In the genomic region with DNA sequence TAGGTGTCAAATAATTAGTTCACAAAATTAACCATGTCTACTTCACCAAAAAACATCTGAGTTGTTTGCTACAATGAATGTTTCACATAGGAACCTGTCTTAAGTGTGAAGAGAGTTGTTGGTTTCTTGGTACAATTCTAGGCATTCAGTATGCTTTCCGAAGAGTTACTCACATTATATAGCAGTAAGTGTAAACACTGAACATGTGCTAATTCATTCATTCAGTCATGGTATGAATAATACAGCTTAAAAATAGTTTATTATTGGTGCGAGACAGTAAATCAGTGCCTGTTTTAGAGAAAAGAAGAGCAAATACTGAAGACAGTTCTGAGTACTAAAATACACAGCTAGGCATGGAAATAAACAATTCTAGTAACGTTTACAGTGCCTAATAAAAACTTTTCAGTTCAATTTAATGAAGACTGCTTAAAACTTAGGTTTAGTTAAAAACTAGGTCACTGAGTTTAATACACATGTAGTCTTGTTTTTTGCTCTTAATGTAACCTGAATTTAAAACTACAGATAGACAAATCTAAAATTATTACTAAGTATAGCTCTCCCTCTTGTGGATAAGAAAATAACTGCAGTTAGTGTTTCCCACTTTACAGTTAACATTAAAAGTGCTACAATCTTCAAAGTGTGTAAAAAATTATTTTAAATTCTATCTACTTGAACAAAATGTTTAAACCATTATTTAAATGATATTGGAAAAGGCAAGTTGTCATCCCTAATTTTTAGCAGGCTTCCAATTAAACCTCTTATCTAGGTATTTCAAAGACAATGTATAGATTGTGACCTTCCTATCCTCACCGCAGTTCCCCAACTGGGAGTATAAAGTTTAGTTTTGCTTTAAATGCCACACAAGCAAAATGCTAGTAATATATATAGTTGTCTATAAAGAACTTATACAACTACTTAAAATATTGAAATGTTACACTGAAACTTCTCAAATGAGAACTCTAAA, we compare ENCODE assay signal across 1 cellular context.
TF ChIP-seq lines count a peak whose summit lies in the region.

No MANE protein-coding gene starts in this region.

TF ChIP-seq in K562, 482 proteins besides CTCF, POLR2A, EP300 and RAD21:
- TF ChIP-seq, protein P1, sequence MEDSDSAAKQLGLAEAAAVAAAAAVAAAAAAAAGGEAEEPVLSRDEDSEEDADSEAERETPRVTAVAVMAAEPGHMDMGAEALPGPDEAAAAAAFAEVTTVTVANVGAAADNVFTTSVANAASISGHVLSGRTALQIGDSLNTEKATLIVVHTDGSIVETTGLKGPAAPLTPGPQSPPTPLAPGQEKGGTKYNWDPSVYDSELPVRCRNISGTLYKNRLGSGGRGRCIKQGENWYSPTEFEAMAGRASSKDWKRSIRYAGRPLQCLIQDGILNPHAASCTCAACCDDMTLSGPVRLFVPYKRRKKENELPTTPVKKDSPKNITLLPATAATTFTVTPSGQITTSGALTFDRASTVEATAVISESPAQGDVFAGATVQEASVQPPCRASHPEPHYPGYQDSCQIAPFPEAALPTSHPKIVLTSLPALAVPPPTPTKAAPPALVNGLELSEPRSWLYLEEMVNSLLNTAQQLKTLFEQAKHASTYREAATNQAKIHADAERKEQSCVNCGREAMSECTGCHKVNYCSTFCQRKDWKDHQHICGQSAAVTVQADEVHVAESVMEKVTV (CRISPR knock-in tag; IDR thresholded peaks at IDR 0.05) = peak; percentile 24; the same call in 1 of the 2 replicates
- TF ChIP-seq SMC3 (conservative IDR thresholded peaks at IDR 0.05; ENCODE audit: insufficient read depth, low read depth, low read length) (0 out of 2 replicates have a peak, but pooled peaks have one; percentile 32), ZNF316 (IDR thresholded peaks at IDR 0.05) (no peak), XRCC4 (IDR thresholded peaks at IDR 0.05; ENCODE audit: extremely low read depth, insufficient read depth, insufficient read length) (no peak), CBX5 (IDR thresholded peaks at IDR 0.05; ENCODE audit: borderline replicate concordance, low read depth) (no peak), ELF1 (tag; IDR thresholded peaks at IDR 0.05) (0 out of 2 replicates have a peak, but pooled peaks have one; percentile 15), YY1 (IDR thresholded peaks at IDR 0.05; ENCODE audit: borderline replicate concordance in 1 of 3, control insufficient read depth in 1 of 3, extremely low read depth in 1 of 3, insufficient read depth in 3 of 3, insufficient read length in 1 of 3, insufficient replicate concordance in 2 of 3, low read depth in 1 of 3, low read length in 2 of 3) (no peak), RHOXF2B (CRISPR knock-in tag; conservative IDR thresholded peaks at IDR 0.05) (no peak), ZNF324 (CRISPR knock-in tag; IDR thresholded peaks at IDR 0.05) (no peak), SAP30 (IDR thresholded peaks at IDR 0.05; ENCODE audit: borderline replicate concordance, insufficient read depth, low read depth, low read length, poor library complexity, severe bottlenecking) (no peak), RAD51 (IDR thresholded peaks at IDR 0.05; ENCODE audit: borderline replicate concordance, low read depth) (no peak), SREBF2 (CRISPR knock-in tag; IDR thresholded peaks at IDR 0.05) (no peak)
- TF ChIP-seq, protein P2, sequence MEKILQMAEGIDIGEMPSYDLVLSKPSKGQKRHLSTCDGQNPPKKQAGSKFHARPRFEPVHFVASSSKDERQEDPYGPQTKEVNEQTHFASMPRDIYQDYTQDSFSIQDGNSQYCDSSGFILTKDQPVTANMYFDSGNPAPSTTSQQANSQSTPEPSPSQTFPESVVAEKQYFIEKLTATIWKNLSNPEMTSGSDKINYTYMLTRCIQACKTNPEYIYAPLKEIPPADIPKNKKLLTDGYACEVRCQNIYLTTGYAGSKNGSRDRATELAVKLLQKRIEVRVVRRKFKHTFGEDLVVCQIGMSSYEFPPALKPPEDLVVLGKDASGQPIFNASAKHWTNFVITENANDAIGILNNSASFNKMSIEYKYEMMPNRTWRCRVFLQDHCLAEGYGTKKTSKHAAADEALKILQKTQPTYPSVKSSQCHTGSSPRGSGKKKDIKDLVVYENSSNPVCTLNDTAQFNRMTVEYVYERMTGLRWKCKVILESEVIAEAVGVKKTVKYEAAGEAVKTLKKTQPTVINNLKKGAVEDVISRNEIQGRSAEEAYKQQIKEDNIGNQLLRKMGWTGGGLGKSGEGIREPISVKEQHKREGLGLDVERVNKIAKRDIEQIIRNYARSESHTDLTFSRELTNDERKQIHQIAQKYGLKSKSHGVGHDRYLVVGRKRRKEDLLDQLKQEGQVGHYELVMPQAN (IDR thresholded peaks at IDR 0.05; ENCODE audit: borderline replicate concordance) = no peak
- TF ChIP-seq, protein P3, sequence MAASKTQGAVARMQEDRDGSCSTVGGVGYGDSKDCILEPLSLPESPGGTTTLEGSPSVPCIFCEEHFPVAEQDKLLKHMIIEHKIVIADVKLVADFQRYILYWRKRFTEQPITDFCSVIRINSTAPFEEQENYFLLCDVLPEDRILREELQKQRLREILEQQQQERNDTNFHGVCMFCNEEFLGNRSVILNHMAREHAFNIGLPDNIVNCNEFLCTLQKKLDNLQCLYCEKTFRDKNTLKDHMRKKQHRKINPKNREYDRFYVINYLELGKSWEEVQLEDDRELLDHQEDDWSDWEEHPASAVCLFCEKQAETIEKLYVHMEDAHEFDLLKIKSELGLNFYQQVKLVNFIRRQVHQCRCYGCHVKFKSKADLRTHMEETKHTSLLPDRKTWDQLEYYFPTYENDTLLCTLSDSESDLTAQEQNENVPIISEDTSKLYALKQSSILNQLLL (CRISPR knock-in tag; IDR thresholded peaks at IDR 0.05; ENCODE audit: borderline replicate concordance) = no peak
- TF ChIP-seq, protein P4, sequence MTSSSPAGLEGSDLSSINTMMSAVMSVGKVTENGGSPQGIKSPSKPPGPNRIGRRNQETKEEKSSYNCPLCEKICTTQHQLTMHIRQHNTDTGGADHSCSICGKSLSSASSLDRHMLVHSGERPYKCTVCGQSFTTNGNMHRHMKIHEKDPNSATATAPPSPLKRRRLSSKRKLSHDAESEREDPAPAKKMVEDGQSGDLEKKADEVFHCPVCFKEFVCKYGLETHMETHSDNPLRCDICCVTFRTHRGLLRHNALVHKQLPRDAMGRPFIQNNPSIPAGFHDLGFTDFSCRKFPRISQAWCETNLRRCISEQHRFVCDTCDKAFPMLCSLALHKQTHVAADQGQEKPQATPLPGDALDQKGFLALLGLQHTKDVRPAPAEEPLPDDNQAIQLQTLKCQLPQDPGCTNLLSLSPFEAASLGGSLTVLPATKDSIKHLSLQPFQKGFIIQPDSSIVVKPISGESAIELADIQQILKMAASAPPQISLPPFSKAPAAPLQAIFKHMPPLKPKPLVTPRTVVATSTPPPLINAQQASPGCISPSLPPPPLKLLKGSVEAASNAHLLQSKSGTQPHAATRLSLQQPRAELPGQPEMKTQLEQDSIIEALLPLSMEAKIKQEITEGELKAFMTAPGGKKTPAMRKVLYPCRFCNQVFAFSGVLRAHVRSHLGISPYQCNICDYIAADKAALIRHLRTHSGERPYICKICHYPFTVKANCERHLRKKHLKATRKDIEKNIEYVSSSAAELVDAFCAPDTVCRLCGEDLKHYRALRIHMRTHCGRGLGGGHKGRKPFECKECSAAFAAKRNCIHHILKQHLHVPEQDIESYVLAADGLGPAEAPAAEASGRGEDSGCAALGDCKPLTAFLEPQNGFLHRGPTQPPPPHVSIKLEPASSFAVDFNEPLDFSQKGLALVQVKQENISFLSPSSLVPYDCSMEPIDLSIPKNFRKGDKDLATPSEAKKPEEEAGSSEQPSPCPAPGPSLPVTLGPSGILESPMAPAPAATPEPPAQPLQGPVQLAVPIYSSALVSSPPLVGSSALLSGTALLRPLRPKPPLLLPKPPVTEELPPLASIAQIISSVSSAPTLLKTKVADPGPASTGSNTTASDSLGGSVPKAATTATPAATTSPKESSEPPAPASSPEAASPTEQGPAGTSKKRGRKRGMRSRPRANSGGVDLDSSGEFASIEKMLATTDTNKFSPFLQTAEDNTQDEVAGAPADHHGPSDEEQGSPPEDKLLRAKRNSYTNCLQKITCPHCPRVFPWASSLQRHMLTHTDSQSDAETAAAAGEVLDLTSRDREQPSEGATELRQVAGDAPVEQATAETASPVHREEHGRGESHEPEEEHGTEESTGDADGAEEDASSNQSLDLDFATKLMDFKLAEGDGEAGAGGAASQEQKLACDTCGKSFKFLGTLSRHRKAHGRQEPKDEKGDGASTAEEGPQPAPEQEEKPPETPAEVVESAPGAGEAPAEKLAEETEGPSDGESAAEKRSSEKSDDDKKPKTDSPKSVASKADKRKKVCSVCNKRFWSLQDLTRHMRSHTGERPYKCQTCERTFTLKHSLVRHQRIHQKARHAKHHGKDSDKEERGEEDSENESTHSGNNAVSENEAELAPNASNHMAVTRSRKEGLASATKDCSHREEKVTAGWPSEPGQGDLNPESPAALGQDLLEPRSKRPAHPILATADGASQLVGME (CRISPR knock-in tag; IDR thresholded peaks at IDR 0.05) = no peak
- TF ChIP-seq, protein P5, sequence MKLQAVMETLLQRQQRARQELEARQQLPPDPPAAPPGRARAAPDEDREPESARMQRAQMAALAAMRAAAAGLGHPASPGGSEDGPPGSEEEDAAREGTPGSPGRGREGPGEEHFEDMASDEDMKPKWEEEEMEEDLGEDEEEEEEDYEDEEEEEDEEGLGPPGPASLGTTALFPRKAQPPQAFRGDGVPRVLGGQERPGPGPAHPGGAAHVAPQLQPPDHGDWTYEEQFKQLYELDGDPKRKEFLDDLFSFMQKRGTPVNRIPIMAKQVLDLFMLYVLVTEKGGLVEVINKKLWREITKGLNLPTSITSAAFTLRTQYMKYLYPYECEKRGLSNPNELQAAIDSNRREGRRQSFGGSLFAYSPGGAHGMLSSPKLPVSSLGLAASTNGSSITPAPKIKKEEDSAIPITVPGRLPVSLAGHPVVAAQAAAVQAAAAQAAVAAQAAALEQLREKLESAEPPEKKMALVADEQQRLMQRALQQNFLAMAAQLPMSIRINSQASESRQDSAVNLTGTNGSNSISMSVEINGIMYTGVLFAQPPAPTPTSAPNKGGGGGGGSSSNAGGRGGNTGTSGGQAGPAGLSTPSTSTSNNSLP (IDR thresholded peaks at IDR 0.05; ENCODE audit: borderline replicate concordance, low read depth, low read length) = 0 out of 2 replicates have a peak, but pooled peaks have one; percentile 34
- TF ChIP-seq, protein P6, sequence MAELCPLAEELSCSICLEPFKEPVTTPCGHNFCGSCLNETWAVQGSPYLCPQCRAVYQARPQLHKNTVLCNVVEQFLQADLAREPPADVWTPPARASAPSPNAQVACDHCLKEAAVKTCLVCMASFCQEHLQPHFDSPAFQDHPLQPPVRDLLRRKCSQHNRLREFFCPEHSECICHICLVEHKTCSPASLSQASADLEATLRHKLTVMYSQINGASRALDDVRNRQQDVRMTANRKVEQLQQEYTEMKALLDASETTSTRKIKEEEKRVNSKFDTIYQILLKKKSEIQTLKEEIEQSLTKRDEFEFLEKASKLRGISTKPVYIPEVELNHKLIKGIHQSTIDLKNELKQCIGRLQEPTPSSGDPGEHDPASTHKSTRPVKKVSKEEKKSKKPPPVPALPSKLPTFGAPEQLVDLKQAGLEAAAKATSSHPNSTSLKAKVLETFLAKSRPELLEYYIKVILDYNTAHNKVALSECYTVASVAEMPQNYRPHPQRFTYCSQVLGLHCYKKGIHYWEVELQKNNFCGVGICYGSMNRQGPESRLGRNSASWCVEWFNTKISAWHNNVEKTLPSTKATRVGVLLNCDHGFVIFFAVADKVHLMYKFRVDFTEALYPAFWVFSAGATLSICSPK (IDR thresholded peaks at IDR 0.05; ENCODE audit: borderline replicate concordance) = no peak
